ENCODE assay signal across 8 cellular contexts in the genomic region with DNA sequence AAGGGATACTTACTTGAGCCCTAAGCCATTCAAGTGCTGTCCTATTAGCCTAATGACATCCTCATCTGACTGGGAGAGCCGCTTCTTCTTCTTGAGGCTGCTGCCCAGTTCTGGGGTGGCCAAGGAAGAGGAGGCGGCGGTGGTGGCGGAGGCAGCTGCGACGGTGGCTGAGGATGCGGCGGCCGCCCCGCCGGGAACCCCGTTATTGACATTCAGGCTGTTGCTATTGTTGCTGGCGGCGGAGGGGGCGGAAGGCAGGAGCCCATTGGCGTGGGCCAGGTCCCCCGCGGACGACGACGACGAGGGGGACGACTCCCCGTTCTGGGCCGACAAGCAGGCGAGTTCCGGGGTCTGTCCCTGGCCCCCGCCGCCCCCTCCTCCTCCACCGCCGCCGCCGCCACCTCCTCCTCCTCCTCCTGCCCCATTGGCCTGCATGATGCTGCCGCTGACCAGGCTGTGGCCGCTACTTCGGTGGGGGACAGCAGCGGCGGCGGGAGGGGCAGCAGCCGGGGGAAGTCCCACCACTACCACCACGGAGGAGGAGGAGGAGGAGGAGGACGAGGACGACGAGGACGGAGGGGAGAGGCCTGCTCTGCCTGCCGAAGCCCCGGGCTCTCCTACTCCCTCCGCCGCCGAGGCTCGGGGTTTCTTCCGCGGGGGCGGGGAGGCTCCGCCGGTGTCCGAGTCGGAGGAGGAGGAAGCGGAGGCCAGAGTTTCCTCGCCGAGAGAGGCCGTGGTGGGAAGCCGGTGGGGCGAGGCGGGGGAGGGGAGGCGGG. TPM values are rescaled to one million over a fixed set of nuclear protein-coding genes. Genes with fewer than 3 reads are reported as not detected.
DNase-seq lines count a peak whose midpoint lies in the region; ATAC-seq, FAIRE-seq and TF ChIP-seq lines count a peak whose summit lies in the region.

No MANE protein-coding gene starts in this region.

- peak overlapping the region; percentile 95 for H3K4me3 Mint-ChIP-seq in HFFc6

- H3K27me3 ChIP-seq in AG04450 (ENCODE audit: control insufficient read depth, insufficient read depth, low read length) (no peaks in the 10 kb centered on the region), GM12878 (replicated peaks in 1 of 2; ENCODE audit: control insufficient read depth in 2 of 2, insufficient read depth in 2 of 2, low read length in 1 of 2) (no peaks in the 10 kb centered on the region), iPS-15b (ENCODE audit: control insufficient read depth, insufficient read depth, low read length) (no peaks in the 10 kb centered on the region), gastrocnemius medialis (no peaks in the 10 kb centered on the region)

- RAD21 ChIA-PET in GM12878 (lab: Charles Lee; ENCODE audit: unreplicated experiment), result interaction anchor here (2.8 kb wide), 1 partner anchor 23 kb away, joined by 17 read pairs; no protein-coding TSS in a partner anchor

- H3K9me3 ChIP-seq in AG04450 (ENCODE audit: control insufficient read depth, insufficient read depth, low read length), result no peaks in the 10 kb centered on the region; the same call in 1 of the 2 replicates
- no peaks in the 10 kb centered on the region for H3K9me3 ChIP-seq in GM12878 (replicated peaks; ENCODE audit: control insufficient read depth, insufficient read depth, low read length)
- no peaks in the 10 kb centered on the region for H3K9me3 ChIP-seq in iPS-15b (ENCODE audit: control insufficient read depth, insufficient read depth, low read length)
- H3K9me3 ChIP-seq in gastrocnemius medialis, result no peaks in the 10 kb centered on the region

- H3K36me3 ChIP-seq in GM12878 (ENCODE audit: control insufficient read depth in 2 of 2, insufficient read depth in 2 of 2, low read length in 1 of 2) (peaks cover 0 to 4% of the 10 kb centered on the region in 2 experiments; a peak in 1 of 4 replicates), iPS-15b (ENCODE audit: control insufficient read depth, insufficient read depth, low read length) (peaks cover 2% of the 10 kb centered on the region), gastrocnemius medialis (peaks cover 0 to 3% of the 10 kb centered on the region in 2 donors)

- H3K4me2 ChIP-seq in GM12878 (ENCODE audit: control insufficient read depth, insufficient read depth), result peak overlapping the region; percentile 44; the same call in 1 of the 2 replicates

- no peak for FAIRE-seq in GM12878 (lab: Jason Lieb, UNC)

- POLR2A ChIA-PET in AG04450 (lab: Yijun Ruan, JAX) (interaction anchor here (0.6 to 1.6 kb wide), 6 partner anchors 13 to 1203 kb away, joined by 3 to 9 read pairs (median 4); no protein-coding TSS in a partner anchor), GM12878 (lab: Charles Lee) (interaction anchor here (0.8 to 1.1 kb wide), 4 partner anchors 10 to 69 kb away, joined by 3 to 4 read pairs (median 3); no protein-coding TSS in a partner anchor)

- ATAC-seq in GM12878 (peak; percentile 25), gastrocnemius medialis (peak; percentile 5 to 10), HG02981 (IDR thresholded peaks at IDR 0.05; ENCODE audit: unreplicated experiment) (no peak)

- H3K4me1 Mint-ChIP-seq in HFFc6 (ENCODE audit: low read depth), result peaks cover 69% of the 10 kb centered on the region

- peak overlapping the region; percentile 76 for H3K9ac ChIP-seq in GM12878 (ENCODE audit: control insufficient read depth, insufficient read depth, low read length)
- H3K9ac ChIP-seq in iPS-15b (ENCODE audit: low read depth, low read length), result peak overlapping the region; percentile 55

- H4K20me1 ChIP-seq in GM12878 (ENCODE audit: control insufficient read depth, insufficient read depth), result 0 out of 2 replicates have a peak, but pooled peaks cover 8% of the 10 kb centered on the region

- SMC1A ChIA-PET in GM12878 (lab: Charles Lee; ENCODE audit: uncharacterized antibody, unreplicated experiment), result interaction anchor here (1.2 to 2.8 kb wide), 3 partner anchors 64 to 318 kb away, joined by 3 to 7 read pairs (median 3); no protein-coding TSS in a partner anchor

- CTCF ChIA-PET in AG04450 (lab: Charles Lee) (interaction anchor here (2.5 kb wide), 1 partner anchor 23 kb away, joined by 24 read pairs; no protein-coding TSS in a partner anchor), GM12878 (lab: Yijun Ruan, JAX) (interaction anchor here (0.7 to 7.7 kb wide), 3 partner anchors 23 to 93 kb away, joined by 3 to 48 read pairs (median 16); no protein-coding TSS in a partner anchor)

- H3K79me2 ChIP-seq in GM12878 (ENCODE audit: control insufficient read depth, insufficient read depth, low read length), result peaks cover 75% of the 10 kb centered on the region

- H3K4me3 ChIP-seq in AG04450 (ENCODE audit: low read depth, low read length) (peak overlapping the region; percentile 87), GM12878 (peak overlapping the region; percentile 71), iPS-15b (ENCODE audit: low read depth, low read length) (peak overlapping the region; percentile 78), gastrocnemius medialis (peak overlapping the region; percentile 76 to 98 (median 90))

- peak overlapping the region; percentile 77 for H3K27ac ChIP-seq in AG04450 (ENCODE audit: low read depth, low read length)
- peak overlapping the region; percentile 68 for H3K27ac ChIP-seq in GM12878 (ENCODE audit: control insufficient read depth, insufficient read depth)
- H3K27ac ChIP-seq in gastrocnemius medialis, result peak overlapping the region; percentile 95 to 100 (median 99)

- no peak for TF ChIP-seq RAD21 in GM12878 (IDR thresholded peaks at IDR 0.05; ENCODE audit: insufficient read depth, low read depth, low read length)

- intact Hi-C loops in GM12878 (cut with micrococcal nuclease; ENCODE audit: unreplicated experiment), result loop anchor here (2.0 kb wide), 1 partner anchor 69 kb away; no protein-coding TSS in a partner anchor
- intact Hi-C loops in gastrocnemius medialis (cut with DNase I; ENCODE audit: low total_unique reads), result loop anchor here (1.0 to 10.0 kb wide), 6 partner anchors 23 to 251 kb away; partner anchors contain the start of genes CNIH4 and DEGS1

- H2AFZ ChIP-seq in GM12878 (ENCODE audit: control insufficient read depth, low read depth, low read length), result no peak overlapping the region

- no TSS peak for BruUV-seq in GM12878 (replicated peaks; lab: Mats Ljungman, UMichigan)

- in situ Hi-C loops in GM12878 (cut with MboI) (no loop called here), gastrocnemius medialis (cut with MboI; ENCODE audit: low sequenced_read_pairs in 4 of 4) (no loop called here)

- DNase-seq in AG04450 (ENCODE audit: low read depth, low spot score) (no peak), HFFc6 (peak; percentile 6), T follicular helper cell (ENCODE audit: low read depth) (peak; percentile 38), GM12878 (ENCODE audit: low read depth, low spot score) (no peak), gastrocnemius medialis (peak in 1 of 2 donors; percentile 43), SHP77 treated with DMSO at 0.1 percent for 48 hours (lab: John Stamatoyannopoulos, UW) (no peak)

- H3K27me3 Mint-ChIP-seq in HFFc6 (ENCODE audit: insufficient read depth), result peaks cover 2% of the 10 kb centered on the region; the same call in 1 of the 2 replicates

- no peaks in the 10 kb centered on the region for H3K9me3 Mint-ChIP-seq in HFFc6

- peaks cover 34% of the 10 kb centered on the region for H3K36me3 Mint-ChIP-seq in HFFc6 (ENCODE audit: low read depth)

- under 1% methylated on average over 27 of the region's 66 CpGs for WGBS in GM12878 (ENCODE audit: insufficient coverage, insufficient replicate concordance, low lambda C conversion rate, missing lambda C conversion rate)

- TF ChIP-seq EP300 in GM12878 (IDR thresholded peaks at IDR 0.05; ENCODE audit: borderline replicate concordance in 1 of 2, control insufficient read depth in 1 of 2, low read depth in 2 of 2, low read length in 2 of 2), result no peak

- peak; percentile 72 for TF ChIP-seq POLR2A in GM12878 (IDR thresholded peaks at IDR 0.05; ENCODE audit: low read depth, low read length)
- no peak for TF ChIP-seq POLR2A in gastrocnemius medialis (IDR thresholded peaks at IDR 0.05)

- H3K4me1 ChIP-seq in GM12878 (ENCODE audit: control insufficient read depth, insufficient read depth, low read length) (peaks cover 12% of the 10 kb centered on the region), iPS-15b (ENCODE audit: control insufficient read depth, insufficient read depth, low read length) (peaks cover 16% of the 10 kb centered on the region), gastrocnemius medialis (peaks cover 37 to 52% of the 10 kb centered on the region in 2 donors)

- TF ChIP-seq CTCF in AG04450 (IDR thresholded peaks at IDR 0.05; ENCODE audit: low read depth, low read length), result no peak
- no peak for TF ChIP-seq CTCF in HFFc6 (IDR thresholded peaks at IDR 0.05)
- no peak for TF ChIP-seq CTCF in GM12878 (IDR thresholded peaks at IDR 0.05 in 2 of 3, conservative IDR thresholded peaks at IDR 0.05 in 1 of 3; ENCODE audit: control insufficient read depth in 2 of 3, extremely low read depth in 1 of 3, insufficient read depth in 1 of 3, low read depth in 3 of 3, low read length in 3 of 3)
- TF ChIP-seq CTCF in gastrocnemius medialis (IDR thresholded peaks at IDR 0.05 in 4 of 5, conservative IDR thresholded peaks at IDR 0.05 in 1 of 5), result no peak

- peak overlapping the region; percentile 70 for H3K27ac Mint-ChIP-seq in HFFc6

TF ChIP-seq in GM12878, 131 proteins besides CTCF, POLR2A, EP300 and RAD21 (continues in another document):
- 0 out of 2 replicates have a peak, but pooled peaks have one; percentile 7 for TF ChIP-seq YY1 (IDR thresholded peaks at IDR 0.05; ENCODE audit: low read depth, low read length)

RNA-seq across cellular contexts. Expression of gene WDR26, which starts 0.7 kb away (rescaled TPM):
- 58.7 and 70.6 TPM in 2 replicates for polyA plus RNA-seq in AG04450 (2011; rRNA removed)
- polyA minus RNA-seq in AG04450 (2011; rRNA and poly(A)+ RNA removed), result 97.2 and 120 TPM in 2 replicates
- 100 to 1,000 TPM in 1 of 6 experiments, 10 to 100 TPM in 5; 85.4 to 105 (median 90.8) TPM for total RNA-seq in HFFc6 (2021; fragmentation: NEBNext Ultra II Directional; extraction: Animal tissue kit (Norgen Biotek cat#: 25700))
- 179 and 184 TPM in 2 replicates for total RNA-seq in GM12878 (2013; cell fraction: nucleolus; rRNA removed)
- 20.4 and 24.5 TPM in 2 replicates for total RNA-seq in GM12878 (2014; rRNA removed)
- total RNA-seq in GM12878 (2014; rRNA removed; fragmentation: Illumina TruSeq; extraction: Trizol), result 28.4 and 32.3 TPM in 2 replicates
- total RNA-seq in GM12878 (2021), result 47.0 and 47.5 TPM in 2 replicates
- polyA plus RNA-seq in GM12878 (2011; ENCODE audit: low read depth), result 28.8 TPM
- polyA plus RNA-seq in GM12878 (2011; rRNA removed), result 46.9 and 60.9 TPM in 2 replicates
- polyA plus RNA-seq in GM12878 (2011; cell fraction: cytosol; rRNA removed), result 16.4 and 26.1 TPM in 2 replicates
- 70.3 and 73.6 TPM in 2 replicates for polyA plus RNA-seq in GM12878 (2011; cell fraction: nucleus; rRNA removed)
- polyA plus RNA-seq in GM12878 (2012), result 42.5 and 51.2 TPM in 2 replicates
- polyA plus RNA-seq in GM12878 (2014; fragmentation: Illumina TruSeq; extraction: Trizol), result 40.4 and 54.6 TPM in 2 replicates
- 10 to 100 TPM in 1 of 2 experiments, 1 to 10 TPM in 1; 8.9 to 10.5 TPM for polyA plus RNA-seq in GM12878 (2014; fragmentation: Nextera tagmentation; extraction: Ambion mirVana)
- polyA plus RNA-seq in GM12878 (2014; rRNA removed), result 33.5 and 33.7 TPM in 2 replicates
- 1 to 10 TPM; 6.6 to 7.1 TPM for polyA plus RNA-seq in GM12878 (2016; fragmentation: Nextera tagmentation; extraction: Ambion mirVana)
- 53.6 and 79.8 TPM in 2 replicates for polyA minus RNA-seq in GM12878 (2011; rRNA and poly(A)+ RNA removed)
- polyA minus RNA-seq in GM12878 (2011; cell fraction: cytosol; rRNA and poly(A)+ RNA removed), result 32.1 and 47.2 TPM in 2 replicates
- 49.3 and 71.3 TPM in 2 replicates for polyA minus RNA-seq in GM12878 (2011; cell fraction: nucleus; rRNA and poly(A)+ RNA removed)
- total RNA-seq in gastrocnemius medialis, result 10 to 100 TPM; 62.1 to 86.5 (median 74.0) TPM

Comparison
In these comparisons a context has a peak if more than half of its experiments do, and no peak if none do; other contexts are left out.
1. DNase-seq: peak in HFFc6 (single experiment) and T follicular helper cell (single experiment); none in AG04450 (single experiment), GM12878 (single experiment) and SHP77 treated with DMSO at 0.1 percent for 48 hours (single experiment).
2. Peak in every context shown above with its lines, with median percentiles within 50 percentile points of each other: H3K27ac ChIP-seq and H3K4me3 ChIP-seq.